In genomic region chr1:94708299-94708685, GRCh38 we compare ENCODE assay signal across 28 cellular contexts.
DNase-seq lines count a peak whose midpoint lies in the region; ATAC-seq, FAIRE-seq and TF ChIP-seq lines count a peak whose summit lies in the region.
"Had no signal": no experiment of that assay in that cellular context is flagged by ENCODE, and none has a peak within 500 bp of the region (broad histone marks: within the 10 kb centered on the region; RNA-seq: fewer than 3 reads in every experiment).

No MANE protein-coding gene starts in this region.

- no peak for TF ChIP-seq CTCF in NB4 (IDR thresholded peaks at IDR 0.05; ENCODE audit: low read depth, low read length)
- no peak for TF ChIP-seq CTCF in H1 (IDR thresholded peaks at IDR 0.05; ENCODE audit: control extremely low read depth in 1 of 3, insufficient read depth in 1 of 3, low read depth in 1 of 3, low read length in 3 of 3)
- no peak for TF ChIP-seq CTCF in testis (IDR thresholded peaks at IDR 0.05)

- H3K4me3 Mint-ChIP-seq in stimulated activated memory B cell treated with anti-CD40 and anti-IgM and Interleukin-4, amounts not matched to agents 10 μg/mL and 1 μg/mL and 100 μg/mL, for 72 hours = no peak overlapping the region
- H3K4me3 Mint-ChIP-seq: activated CD8-positive, alpha-beta T cell treated with anti-CD3 and anti-CD28 coated beads for 36 hours; activated naive CD8-positive, alpha-beta T cell treated with anti-CD3 and anti-CD28 coated beads, Interleukin-2, amount 10 ng/mL, durations not matched to agents 7 days and 5 days; CD8-positive, alpha-beta T cell; naive thymus-derived CD4-positive, alpha-beta T cell; T-cell had no signal

- no peak overlapping the region for H3K56ac ChIP-seq in H1 (replicated peaks; ENCODE audit: insufficient read length, low read depth, low read length)

- no peak overlapping the region for H2AFZ ChIP-seq in H1 (ENCODE audit: low read length)
- no peak overlapping the region for H2AFZ ChIP-seq in mesenchymal stem cell (ENCODE audit: low read depth, low read length)
- H2AFZ ChIP-seq: parathyroid adenoma, PC-9 had no signal

- H3K23me2 ChIP-seq in H1 (ENCODE audit: low read depth, low read length) = no peaks in the 10 kb centered on the region

- H3K79me1 ChIP-seq in H1 (ENCODE audit: low read depth, low read length) = no peaks in the 10 kb centered on the region
- H3K79me1 ChIP-seq in mesenchymal stem cell (replicated peaks; ENCODE audit: low read length, poor library complexity, severe bottlenecking) = no peaks in the 10 kb centered on the region

- H3K23ac ChIP-seq in H1 (ENCODE audit: insufficient read length) = no peak overlapping the region
- H3K23ac ChIP-seq in mesenchymal stem cell (ENCODE audit: low read length in 2 of 2) = no peak overlapping the region

- no peak overlapping the region for H4K5ac ChIP-seq in H1 (ENCODE audit: insufficient read length, low read depth, low read length)

- H2BK15ac ChIP-seq in H1 (ENCODE audit: low read length) = peak overlapping the region; percentile 75; the same call in 1 of the 2 replicates
- H2BK15ac ChIP-seq in mesenchymal stem cell (ENCODE audit: low read depth, poor library complexity, severe bottlenecking) = no peak overlapping the region

- intact Hi-C loops in testis (cut with DNase I; ENCODE audit: low total_unique reads) = no loop called here

- H4K8ac ChIP-seq in H1 (ENCODE audit: extremely low read depth, insufficient read depth, low read length) (no peak overlapping the region; the same call in 1 of the 2 replicates), mesenchymal stem cell (ENCODE audit: low read length) (peak overlapping the region; percentile 20)

- H3K14ac ChIP-seq in H1 (ENCODE audit: insufficient read length) (no peak overlapping the region), mesenchymal stem cell (ENCODE audit: low read length in 2 of 2) (peak overlapping the region in 1 of 2 experiments; percentile 29)

- TF ChIP-seq RAD21 in H1 (IDR thresholded peaks at IDR 0.05 in 1 of 2, conservative IDR thresholded peaks at IDR 0.05 in 1 of 2; ENCODE audit: low read depth in 2 of 2, low read length in 2 of 2) = no peak

- no peaks in the 10 kb centered on the region for H4K20me1 ChIP-seq in H1 (replicated peaks in 1 of 2; ENCODE audit: control insufficient read depth in 1 of 2, insufficient read depth in 2 of 2, low read length in 2 of 2)

- FAIRE-seq in H1 (lab: Jason Lieb, UNC) (no peak), urothelium cell line (lab: Jason Lieb, UNC) (no peak)

- TF ChIP-seq POLR2A in NB4 (IDR thresholded peaks at IDR 0.05; ENCODE audit: extremely low read depth, insufficient read length) (no peak), H1 (IDR thresholded peaks at IDR 0.05; ENCODE audit: control extremely low read depth in 1 of 2, low read depth in 2 of 2, low read length in 2 of 2) (no peak), testis (IDR thresholded peaks at IDR 0.05) (no peak)

- H3K4me3 ChIP-seq in NB4 (ENCODE audit: low read depth, low read length) = no peak overlapping the region
- H3K4me3 ChIP-seq in H1 (ENCODE audit: extremely low read depth in 1 of 4, insufficient read depth in 2 of 4, low read depth in 3 of 4, low read length in 4 of 4) = no peak overlapping the region
- H3K4me3 ChIP-seq in mesenchymal stem cell (ENCODE audit: insufficient read depth in 1 of 2, low read depth in 1 of 2, low read length in 2 of 2) = no peak overlapping the region
- no peak overlapping the region for H3K4me3 ChIP-seq in testis
- H3K4me3 ChIP-seq: heart right ventricle, PC-9, right atrium auricular region had no signal

- peaks cover under 1% of the 10 kb centered on the region for H3K4me1 Mint-ChIP-seq in stimulated activated memory B cell treated with anti-CD40 and anti-IgM and Interleukin-4, amounts not matched to agents 10 μg/mL and 1 μg/mL and 100 μg/mL, for 72 hours
- H3K4me1 Mint-ChIP-seq: T-cell had no signal

- no peaks in the 10 kb centered on the region for H3K27me3 Mint-ChIP-seq in stimulated activated memory B cell treated with anti-CD40 and anti-IgM and Interleukin-4, amounts not matched to agents 10 μg/mL and 1 μg/mL and 100 μg/mL, for 72 hours
- H3K27me3 Mint-ChIP-seq: activated CD8-positive, alpha-beta T cell treated with anti-CD3 and anti-CD28 coated beads for 36 hours had no signal

- H3K27me3 ChIP-seq in H1 (replicated peaks in 1 of 4; ENCODE audit: control insufficient read depth in 3 of 4, extremely low read depth in 1 of 4, insufficient read depth in 3 of 4, low read length in 3 of 4) (no peaks in the 10 kb centered on the region), mesenchymal stem cell (ENCODE audit: control insufficient read depth in 1 of 2, insufficient read depth in 1 of 2, low read length in 2 of 2) (no peaks in the 10 kb centered on the region), testis (no peaks in the 10 kb centered on the region)
- H3K27me3 ChIP-seq: heart right ventricle, right atrium auricular region had no signal

- no peak overlapping the region for H3K9ac ChIP-seq in H1 (replicated peaks in 1 of 4; ENCODE audit: extremely low read depth in 1 of 4, low read depth in 3 of 4, low read length in 3 of 4)
- no peak overlapping the region for H3K9ac ChIP-seq in mesenchymal stem cell (ENCODE audit: low read length)
- H3K9ac ChIP-seq: parathyroid adenoma had no signal

- H2BK12ac ChIP-seq in H1 (ENCODE audit: low read depth, low read length) (0 out of 2 replicates have a peak overlapping the region, but pooled peaks have one; percentile 51), mesenchymal stem cell (ENCODE audit: low read length in 2 of 2) (peak overlapping the region; percentile 15 to 16)

- ATAC-seq in GM18861 (IDR thresholded peaks at IDR 0.05; ENCODE audit: unreplicated experiment) = no peak
- ATAC-seq in stimulated activated memory B cell treated with anti-CD40 and anti-IgM and Interleukin-4, amounts not matched to agents 10 μg/mL and 1 μg/mL and 100 μg/mL, for 72 hours = no peak
- ATAC-seq: activated CD4-positive, CD25-positive, alpha-beta regulatory T cell treated with anti-CD3 and anti-CD28 coated beads, Interleukin-2, amount 50 U/mL, for 24 hours; activated CD8-positive, alpha-beta T cell treated with anti-CD3 and anti-CD28 coated beads for 36 hours; CD8-positive, alpha-beta T cell; left lobe of liver; naive thymus-derived CD4-positive, alpha-beta T cell; T-cell had no signal

- H3K27ac ChIP-seq in H1 (ENCODE audit: low read depth, low read length) (no peak overlapping the region), mesenchymal stem cell (ENCODE audit: low read length, poor library complexity, severe bottlenecking) (no peak overlapping the region), testis (peak overlapping the region in 1 of 2 donors; percentile 75)
- H3K27ac ChIP-seq: parathyroid adenoma, PC-9, right atrium auricular region had no signal

- POLR2A ChIA-PET in H1 (lab: Charles Lee; ENCODE audit: partially characterized antibody) = no interaction called here

- H2AK5ac ChIP-seq in H1 (ENCODE audit: low read depth, low read length) (no peak overlapping the region), mesenchymal stem cell (ENCODE audit: low read length, severe bottlenecking) (no peak overlapping the region)

- CTCF ChIA-PET in H1 (lab: Charles Lee; ENCODE audit: partially characterized antibody) = interaction anchor here (1.1 kb wide), 1 partner anchor 10 kb away, joined by 3 read pairs; no protein-coding TSS in a partner anchor

- H3K4ac ChIP-seq in H1 (replicated peaks; ENCODE audit: insufficient read length, low read depth, low read length) (no peak overlapping the region), mesenchymal stem cell (ENCODE audit: low read depth in 1 of 2, low read length in 2 of 2) (peak overlapping the region; percentile 7 to 92)

- H3K9me3 ChIP-seq in H1 (ENCODE audit: insufficient read depth in 2 of 2, low read depth in 1 of 2, low read length in 1 of 2) (no peaks in the 10 kb centered on the region), mesenchymal stem cell (ENCODE audit: control insufficient read depth, low read length) (no peaks in the 10 kb centered on the region), testis (no peaks in the 10 kb centered on the region)
- H3K9me3 ChIP-seq: heart right ventricle, right atrium auricular region had no signal

- H3K36me3 Mint-ChIP-seq in stimulated activated memory B cell treated with anti-CD40 and anti-IgM and Interleukin-4, amounts not matched to agents 10 μg/mL and 1 μg/mL and 100 μg/mL, for 72 hours = no peaks in the 10 kb centered on the region
- H3K36me3 Mint-ChIP-seq: activated naive CD8-positive, alpha-beta T cell treated with anti-CD3 and anti-CD28 coated beads, Interleukin-2, amount 10 ng/mL, durations not matched to agents 7 days and 5 days; CD8-positive, alpha-beta T cell; naive thymus-derived CD4-positive, alpha-beta T cell; T-cell had no signal

- 74% methylated on average over 2 of the region's 2 CpGs; no CpG with 5 or more reads in 1 of the 2 experiments for WGBS in H1 (ENCODE audit: extremely low coverage in 1 of 2, insufficient coverage in 1 of 2, insufficient read length in 1 of 2, insufficient replicate concordance in 2 of 2, low coverage in 1 of 2, low lambda C conversion rate in 2 of 2, missing lambda C conversion rate in 1 of 2), 2 experiments
- WGBS in mesenchymal stem cell = 97% methylated on average over 2 of the region's 2 CpGs
- 51 to 60% methylated on average over 2 of the region's 2 CpGs for WGBS in testis, 2 donors

- no peaks in the 10 kb centered on the region for H3K9me3 Mint-ChIP-seq in stimulated activated memory B cell treated with anti-CD40 and anti-IgM and Interleukin-4, amounts not matched to agents 10 μg/mL and 1 μg/mL and 100 μg/mL, for 72 hours
- H3K9me3 Mint-ChIP-seq: activated CD8-positive, alpha-beta T cell treated with anti-CD3 and anti-CD28 coated beads for 36 hours; activated naive CD8-positive, alpha-beta T cell treated with anti-CD3 and anti-CD28 coated beads, Interleukin-2, amount 10 ng/mL, durations not matched to agents 7 days and 5 days; CD8-positive, alpha-beta T cell; T-cell had no signal

- no peak for TF ChIP-seq EP300 in H1 (IDR thresholded peaks at IDR 0.05; ENCODE audit: borderline replicate concordance in 1 of 2, low read depth in 2 of 2, low read length in 2 of 2)

- H3K36me3 ChIP-seq in H1 (ENCODE audit: control insufficient read depth in 2 of 4, insufficient read depth in 4 of 4, low read length in 3 of 4) (no peaks in the 10 kb centered on the region), mesenchymal stem cell (ENCODE audit: control insufficient read depth in 1 of 2, insufficient read depth in 2 of 2, low read depth in 1 of 2, low read length in 2 of 2) (no peaks in the 10 kb centered on the region), testis (ENCODE audit: low read depth, missing control alignments) (no peaks in the 10 kb centered on the region)
- H3K36me3 ChIP-seq: heart right ventricle, right atrium auricular region had no signal

- no peak overlapping the region for H2BK20ac ChIP-seq in H1 (ENCODE audit: low read length)

- no peak overlapping the region for H3K18ac ChIP-seq in H1 (ENCODE audit: extremely low read depth, low read length)
- peak overlapping the region; percentile 59 to 71 for H3K18ac ChIP-seq in mesenchymal stem cell (ENCODE audit: low read depth in 1 of 2, low read length in 2 of 2)

- H4K91ac ChIP-seq in H1 (replicated peaks; ENCODE audit: insufficient read length, low read length) = no peak overlapping the region
- peak overlapping the region; percentile 87 for H4K91ac ChIP-seq in mesenchymal stem cell (ENCODE audit: low read length)

- H3K4me2 ChIP-seq in H1 (ENCODE audit: insufficient read depth in 1 of 2, low read depth in 2 of 2, low read length in 2 of 2) (no peak overlapping the region), mesenchymal stem cell (ENCODE audit: low read length, poor library complexity, severe bottlenecking) (no peak overlapping the region)
- H3K4me2 ChIP-seq: PC-9 had no signal

- no peaks in the 10 kb centered on the region for H3K79me2 ChIP-seq in H1 (ENCODE audit: control insufficient read depth in 1 of 2, insufficient read depth in 2 of 2, low read length in 2 of 2)
- H3K79me2 ChIP-seq: parathyroid adenoma had no signal

- H2BK5ac ChIP-seq in H1 (ENCODE audit: low read depth, low read length) = 0 out of 2 replicates have a peak overlapping the region, but pooled peaks have one; percentile 7
- no peak overlapping the region for H2BK5ac ChIP-seq in mesenchymal stem cell (ENCODE audit: low read depth, low read length, poor library complexity, severe bottlenecking)

- peak; percentile 61 for DNase-seq in NB4 (ENCODE audit: low read depth)
- no peak for DNase-seq in H1 (ENCODE audit: low read depth in 1 of 2, low spot score in 2 of 2)
- DNase-seq in mesenchymal stem cell = no peak
- DNase-seq in testis = peak; percentile 35
- no peak for DNase-seq in NCI-H69 (lab: John Stamatoyannopoulos, UW)
- DNase-seq in urothelium cell line (ENCODE audit: low spot score) = no peak
- DNase-seq: activated CD8-positive, alpha-beta T cell treated with anti-CD3 and anti-CD28 coated beads for 36 hours; activated effector memory CD4-positive, alpha-beta T cell treated with Interleukin-2 at 50 U/mL for 16 hours; activated naive CD8-positive, alpha-beta T cell treated with anti-CD3 and anti-CD28 coated beads, Interleukin-2, amount 10 ng/mL, durations not matched to agents 7 days and 5 days; activated T-cell treated with anti-CD3 and anti-CD28 coated beads for 4 hours; CD8-positive, alpha-beta T cell; DMS153; heart right ventricle; MM.1S; naive thymus-derived CD4-positive, alpha-beta T cell; NCI-H1436; NCI-H2107; PC-9; SIG-M5; stimulated activated CD4-positive, alpha-beta T cell treated with anti-CD3 and anti-CD28 coated beads, Interleukin-4, amount 100 ng/mL, for 4 hours; stimulated activated naive CD4-positive, alpha-beta T cell treated with Interleukin-2 at 50 U/mL for 16 hours; T-cell had no signal

- H2BK120ac ChIP-seq in H1 (replicated peaks; ENCODE audit: low read depth, low read length) (no peak overlapping the region), mesenchymal stem cell (ENCODE audit: low read depth, low read length) (peak overlapping the region; percentile 71)

- H3K4me1 ChIP-seq in H1 (replicated peaks in 1 of 4; ENCODE audit: control insufficient read depth in 3 of 4, insufficient read depth in 4 of 4, low read length in 3 of 4) (peaks cover 0 to 2% (median 1%) of the 10 kb centered on the region in 4 experiments; a peak in 2 of 7 replicates), mesenchymal stem cell (ENCODE audit: control insufficient read depth, insufficient read depth, low read depth, low read length) (peaks cover 11% of the 10 kb centered on the region), testis (peaks cover 52% of the 10 kb centered on the region)
- H3K4me1 ChIP-seq: parathyroid adenoma had no signal

- H3K27ac Mint-ChIP-seq in stimulated activated memory B cell treated with anti-CD40 and anti-IgM and Interleukin-4, amounts not matched to agents 10 μg/mL and 1 μg/mL and 100 μg/mL, for 72 hours = no peak overlapping the region
- H3K27ac Mint-ChIP-seq: activated CD8-positive, alpha-beta T cell treated with anti-CD3 and anti-CD28 coated beads for 36 hours; activated naive CD8-positive, alpha-beta T cell treated with anti-CD3 and anti-CD28 coated beads, Interleukin-2, amount 10 ng/mL, durations not matched to agents 7 days and 5 days; CD8-positive, alpha-beta T cell; naive thymus-derived CD4-positive, alpha-beta T cell; T-cell had no signal

Comparison
In these comparisons a context has a peak if more than half of its experiments do, and no peak if none do; other contexts are left out.
1. DNase-seq: peak in NB4 (single experiment) and testis (single experiment); none in H1 (0 of 2), mesenchymal stem cell (single experiment), NCI-H69 (single experiment) and urothelium cell line (single experiment).